ENCODE assay signal across 8 cellular contexts in the genomic region with DNA sequence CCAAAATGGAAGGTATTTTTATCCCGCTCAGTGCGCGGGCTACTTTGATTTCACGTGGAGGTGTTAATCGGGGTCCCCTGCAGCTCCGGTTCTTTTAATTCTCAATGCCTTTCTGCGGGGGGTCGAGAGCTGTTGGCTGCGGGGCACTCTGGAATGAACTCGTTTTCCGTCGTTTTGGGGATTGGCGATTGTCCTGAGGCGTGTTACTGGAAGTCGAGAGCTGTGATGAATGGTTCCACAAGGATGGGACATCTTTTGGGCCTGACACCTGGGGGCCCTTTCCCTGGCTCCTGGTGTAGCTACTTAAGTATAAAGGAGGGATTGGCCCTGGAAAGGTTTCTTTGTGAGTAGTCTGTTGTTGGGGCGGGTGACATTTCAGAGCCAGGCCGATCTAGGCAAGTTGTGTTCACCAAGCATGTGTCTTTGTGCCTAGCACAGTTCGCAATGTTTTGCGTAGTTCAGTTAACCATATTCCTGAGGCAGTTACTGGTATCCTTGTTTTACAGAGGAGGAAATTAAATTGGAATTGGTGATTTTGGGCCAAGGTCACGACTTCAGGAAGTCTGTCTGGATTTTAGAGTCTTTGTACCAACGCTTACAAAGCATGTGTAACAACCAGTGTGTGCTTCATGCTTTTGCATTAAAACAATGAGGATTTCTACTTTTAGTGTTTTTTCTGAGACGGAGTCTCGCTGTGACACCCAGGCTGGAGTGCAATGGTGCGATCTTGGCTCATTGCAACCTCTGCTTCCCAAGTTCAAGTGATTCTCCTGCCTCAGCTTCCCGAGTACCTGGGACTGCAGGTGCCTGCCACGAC. TPM values are rescaled to one million over a fixed set of nuclear protein-coding genes. Genes with fewer than 3 reads are reported as not detected.
DNase-seq lines count a peak whose midpoint lies in the region; ATAC-seq and TF ChIP-seq lines count a peak whose summit lies in the region.

No MANE protein-coding gene starts in this region.

- no peak for ATAC-seq in HG03039 (IDR thresholded peaks at IDR 0.05; ENCODE audit: unreplicated experiment)

- DNase-seq in AG09309 (ENCODE audit: low read depth) (no peak), breast epithelium (ENCODE audit: low spot score in 2 of 2) (no peak), HCEC 1CT (no peak), cerebellar cortex (ENCODE audit: low spot score) (no peak), NCI-H526 treated with DMSO at 0.1 percent for 48 hours (lab: John Stamatoyannopoulos, UW) (no peak)

- no peak for TF ChIP-seq EP300 in Ishikawa (IDR thresholded peaks at IDR 0.05; ENCODE audit: borderline replicate concordance)

- H3K27ac ChIP-seq in breast epithelium = peak overlapping the region; percentile 90 to 94

- H3K27me3 ChIP-seq in breast epithelium (no peaks in the 10 kb centered on the region), mucosa of stomach (ENCODE audit: control insufficient read depth, insufficient read depth, low read length) (no peaks in the 10 kb centered on the region)

- TF ChIP-seq CTCF in AG09309 (IDR thresholded peaks at IDR 0.05; ENCODE audit: control insufficient read depth, insufficient read depth, low read depth, low read length, missing control alignments) (no peak), breast epithelium (IDR thresholded peaks at IDR 0.05) (no peak)

- H3K36me3 ChIP-seq in breast epithelium (peaks cover 14% of the 10 kb centered on the region), mucosa of stomach (ENCODE audit: control insufficient read depth, insufficient read depth, low read length) (peaks cover 21% of the 10 kb centered on the region)

- no peak for TF ChIP-seq RAD21 in Ishikawa (IDR thresholded peaks at IDR 0.05; ENCODE audit: low read depth)

- intact Hi-C loops in breast epithelium (cut with DNase I; ENCODE audit: low total_unique reads) = no loop called here

- peak overlapping the region; percentile 68 for H3K4me3 ChIP-seq in AG09309 (ENCODE audit: control insufficient read depth, low read depth, low read length)
- peak overlapping the region; percentile 79 to 99 (median 96) for H3K4me3 ChIP-seq in breast epithelium
- H3K4me3 ChIP-seq in mucosa of stomach (ENCODE audit: low read length) = peak overlapping the region; percentile 83

- H3K4me1 ChIP-seq in breast epithelium (peaks cover 0 to 12% of the 10 kb centered on the region in 2 donors), mucosa of stomach (ENCODE audit: control insufficient read depth, insufficient read depth, low read length) (peaks cover 22% of the 10 kb centered on the region)

- H3K9me3 ChIP-seq in breast epithelium (no peaks in the 10 kb centered on the region), mucosa of stomach (ENCODE audit: control insufficient read depth, low read length) (no peaks in the 10 kb centered on the region)

- peak overlapping the region; percentile 96 for H3K9ac ChIP-seq in mucosa of stomach (ENCODE audit: low read length)

- TF ChIP-seq POLR2A in breast epithelium (IDR thresholded peaks at IDR 0.05) = no peak

TF ChIP-seq in Ishikawa, 13 proteins besides CTCF, POLR2A, EP300 and RAD21:
- TF ChIP-seq FOXM1 (IDR thresholded peaks at IDR 0.05; ENCODE audit: borderline replicate concordance, low read depth) (no peak), TEAD4 (IDR thresholded peaks at IDR 0.05) (0 out of 2 replicates have a peak, but pooled peaks have one; percentile 12)

RNA-seq across cellular contexts. Expression of a gene that starts 0.8 kb away (rescaled TPM):
- total RNA-seq in breast epithelium = 1,000 to 10,000 TPM; 3,591 to 5,468 (median 4,346) TPM

RNA-seq across cellular contexts. Expression of a gene that starts 8.0 kb away (rescaled TPM):
- 1,000 to 10,000 TPM; 5,709 to 7,550 (median 5,876) TPM for total RNA-seq in breast epithelium

RNA-seq across cellular contexts. Expression of a gene that starts 14.2 kb away (rescaled TPM):
- 1 to 10 TPM; 4.3 to 7.0 (median 4.6) TPM for total RNA-seq in breast epithelium

RNA-seq across cellular contexts. Expression of a gene that starts 24.2 kb away (rescaled TPM):
- total RNA-seq in breast epithelium = 100 to 1,000 TPM; 164 to 389 (median 199) TPM

RNA-seq across cellular contexts. Expression of a gene that starts 35.2 kb away (rescaled TPM):
- total RNA-seq in breast epithelium = 10 to 100 TPM; 20.6 to 34.4 (median 32.2) TPM
